In the genomic region with DNA sequence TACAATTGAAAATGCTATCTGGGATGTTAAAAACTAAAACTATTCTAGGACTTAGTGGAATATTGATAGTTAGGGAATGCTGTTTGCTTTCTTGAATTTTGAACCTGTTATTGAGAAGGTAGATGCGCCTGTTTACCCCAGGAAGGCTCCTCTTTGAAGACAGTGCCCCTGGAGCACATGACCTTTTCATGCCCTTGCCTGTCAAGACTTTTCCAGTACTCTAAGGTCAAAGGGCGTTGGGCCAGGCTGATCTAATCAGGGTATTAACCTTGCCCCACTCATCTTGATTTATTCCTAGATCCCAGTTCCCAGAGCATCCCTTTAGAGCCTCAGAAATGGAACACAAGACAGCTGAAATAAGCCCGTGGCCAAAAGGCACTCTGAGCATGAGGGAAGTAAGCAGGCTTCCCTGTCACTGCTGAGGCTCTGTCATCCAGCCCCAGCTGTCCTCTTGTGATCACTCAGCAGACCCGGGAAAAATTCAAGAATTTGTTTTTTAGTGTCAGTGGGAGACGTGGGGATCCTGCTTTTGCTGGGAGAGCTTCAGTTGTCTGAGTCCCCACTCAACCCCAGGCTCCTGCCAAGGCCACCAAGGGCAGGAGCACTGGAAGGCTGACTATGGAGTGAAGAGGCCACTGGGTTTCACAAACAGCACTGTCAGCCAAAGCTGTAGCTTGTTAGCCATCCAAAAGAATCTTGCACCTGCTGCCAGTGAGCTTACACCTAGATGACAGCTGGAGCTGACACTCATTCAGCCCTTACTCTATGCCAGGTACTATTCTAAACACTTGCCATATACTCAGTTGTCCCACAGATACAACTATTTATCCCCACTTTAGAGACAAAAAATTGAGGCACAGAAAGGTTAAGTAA, we compare ENCODE assay signal across 17 cellular contexts.
"Had no signal": no experiment of that assay in that cellular context is flagged by ENCODE, and none has a peak within 500 bp of the region (broad histone marks: within the 10 kb centered on the region; RNA-seq: fewer than 3 reads in every experiment).

No MANE protein-coding gene starts in this region.

- H2AFZ ChIP-seq: hepatocyte had no signal

- FAIRE-seq: bronchial epithelial cell, pancreas, TTC549, urothelium cell line had no signal

- H3K4me3 ChIP-seq: esophagus squamous epithelium, hepatocyte, pancreas, tibial artery had no signal

- DNase-seq: activated B cell treated with CpG ODN at 0.5 μM for 24 hours; activated CD4-positive, alpha-beta memory T cell treated with anti-CD3 and anti-CD28 coated beads for 36 hours; activated CD4-positive, alpha-beta T cell treated with anti-CD3 and anti-CD28 coated beads for 4 hours; activated gamma-delta T cell treated with Interleukin-2 at 50 U/mL for 16 hours; activated T-cell treated with anti-CD3 and anti-CD28 coated beads for 4 hours; dermis blood vessel endothelial cell; effector memory CD4-positive, alpha-beta T cell; esophagus squamous epithelium; left cardiac atrium; pancreas; stimulated activated naive CD4-positive, alpha-beta T cell treated with Interleukin-2 at 50 U/mL for 16 hours; tibial artery had no signal

- ATAC-seq: activated naive CD4-positive, alpha-beta T cell treated with anti-CD3 and anti-CD28 coated beads, Interleukin-2, amount 50 U/mL, for 72 hours; left cardiac atrium; pancreas had no signal

- H3K36me3 ChIP-seq: esophagus squamous epithelium, pancreas had no signal

- H3K9me3 ChIP-seq: esophagus squamous epithelium, pancreas, tibial artery had no signal

- H3K27me3 ChIP-seq: esophagus squamous epithelium, hepatocyte, pancreas, tibial artery had no signal

- H3K4me2 ChIP-seq: hepatocyte had no signal

- H3K27ac ChIP-seq: esophagus squamous epithelium, hepatocyte, pancreas, tibial artery had no signal
